In genomic region chr15:76229266-76229665, GRCh38 we compare ENCODE assay signal across 22 cellular contexts.
DNase-seq lines count a peak whose midpoint lies in the region; ATAC-seq and TF ChIP-seq lines count a peak whose summit lies in the region.
"Had no signal": no experiment of that assay in that cellular context is flagged by ENCODE, and none has a peak within 500 bp of the region (broad histone marks: within the 10 kb centered on the region; RNA-seq: fewer than 3 reads in every experiment).

No MANE protein-coding gene starts in this region.

- H2BK15ac ChIP-seq in neuronal stem cell (ENCODE audit: low read length), result no peak overlapping the region

- TF ChIP-seq POLR2A in suprapubic skin (IDR thresholded peaks at IDR 0.05), result no peak

- no peak overlapping the region for H2BK120ac ChIP-seq in neuronal stem cell (ENCODE audit: low read depth, low read length)

- no peak overlapping the region for H3K4me3 ChIP-seq in Panc1 (ENCODE audit: low read depth in 2 of 2, low read length in 2 of 2)
- no peak overlapping the region for H3K4me3 ChIP-seq in neuronal stem cell (ENCODE audit: low read length in 2 of 2)
- no peak overlapping the region for H3K4me3 ChIP-seq in suprapubic skin

- H3K4ac ChIP-seq in neuronal stem cell (ENCODE audit: low read length), result no peak overlapping the region

- ATAC-seq in Right ventricle myocardium inferior (peak; percentile 90), Panc1 (no peak), left cardiac atrium (peak; percentile 63 to 84)

- CTCF ChIA-PET in Panc1 (lab: Charles Lee), result no interaction called here

- no CpG with 5 or more reads among the region's 1 CpG for WGBS in neuronal stem cell (ENCODE audit: extremely low coverage in 2 of 2, insufficient read length in 2 of 2, insufficient replicate concordance in 1 of 2), 2 donors
- WGBS in suprapubic skin, result 0% methylated on average over 1 of the region's 1 CpG

- POLR2A ChIA-PET in Panc1 (lab: Charles Lee), result no interaction called here

- no peak overlapping the region for H2BK12ac ChIP-seq in neuronal stem cell (ENCODE audit: low read length)

- no peak overlapping the region for H2AK5ac ChIP-seq in neuronal stem cell (ENCODE audit: low read depth, low read length)

- H3K4me1 ChIP-seq in Panc1 (ENCODE audit: control insufficient read depth, insufficient read depth, low read length), result no peaks in the 10 kb centered on the region
- peaks cover 0 to under 1% of the 10 kb centered on the region in 2 donors for H3K4me1 ChIP-seq in neuronal stem cell (ENCODE audit: control insufficient read depth in 2 of 2, insufficient read depth in 1 of 2, low read depth in 1 of 2, low read length in 2 of 2)
- peaks cover 4% of the 10 kb centered on the region for H3K4me1 ChIP-seq in suprapubic skin

- DNase-seq in Right ventricle myocardium inferior (ENCODE audit: missing footprints) (no peak), cardiac septum (ENCODE audit: low spot score) (no peak), Panc1 (ENCODE audit: low read depth, low spot score) (no peak), left cardiac atrium (no peak), neuronal stem cell (ENCODE audit: low spot score) (no peak), suprapubic skin (ENCODE audit: low spot score in 2 of 2) (no peak), NCI-H2227 treated with DMSO at 0.1 percent for 48 hours (lab: John Stamatoyannopoulos, UW) (no peak)
- DNase-seq: AML-193; C1 segment of cervical spinal cord; CD8-positive, alpha-beta memory T cell; DMS53; GDM1; GOT3; MM.1S; NCI-H1048; NCI-H1436; NCI-H1930; NCI-H510A treated with DMSO at 0.1 percent for 48 hours; NCI-H748 treated with DMSO at 0.1 percent for 48 hours; NK-92 treated with Interleukin-12 subunit alpha and Interleukin-12 subunit beta, amount 100 ng/mL, for 24 hours; SHP77; SW 1271 had no signal

- H2BK5ac ChIP-seq in neuronal stem cell (ENCODE audit: low read length), result no peak overlapping the region

- no peak overlapping the region for H3K14ac ChIP-seq in neuronal stem cell (ENCODE audit: low read length)

- no peaks in the 10 kb centered on the region for H3K79me1 ChIP-seq in neuronal stem cell (ENCODE audit: low read depth, low read length)

- TSS peak; percentile 64 for BruUV-seq in Panc1 (replicated peaks; lab: Mats Ljungman, UMichigan)

- H3K9me3 ChIP-seq in Panc1 (ENCODE audit: control insufficient read depth, insufficient read depth, low read depth, low read length) (no peaks in the 10 kb centered on the region), neuronal stem cell (replicated peaks in 1 of 2; ENCODE audit: control insufficient read depth in 2 of 2, insufficient read depth in 1 of 2, low read depth in 1 of 2, low read length in 2 of 2) (no peaks in the 10 kb centered on the region), suprapubic skin (no peaks in the 10 kb centered on the region)

- no peak overlapping the region for H3K23ac ChIP-seq in neuronal stem cell (ENCODE audit: low read depth, low read length, poor library complexity)

- in situ Hi-C loops in Panc1 (cut with HindIII; ENCODE audit: low pct_unique_long_range_greater_than_20kb, low sequenced_read_pairs), result no loop called here

- H3K27ac ChIP-seq in Panc1 (ENCODE audit: low read length), result no peak overlapping the region
- no peak overlapping the region for H3K27ac ChIP-seq in neuronal stem cell (replicated peaks; ENCODE audit: low read length)
- no peak overlapping the region for H3K27ac ChIP-seq in suprapubic skin

- H3K18ac ChIP-seq in neuronal stem cell (ENCODE audit: low read length), result no peak overlapping the region

- no peak for TF ChIP-seq EP300 in suprapubic skin (IDR thresholded peaks at IDR 0.05)

- no peak overlapping the region for H2AFZ ChIP-seq in neuronal stem cell (ENCODE audit: low read length)

- H3K4me2 ChIP-seq in neuronal stem cell (ENCODE audit: insufficient read depth, low read length, poor library complexity, severe bottlenecking), result no peak overlapping the region

- intact Hi-C loops in Right ventricle myocardium inferior (cut with DNase I) (no loop called here), cardiac septum (cut with DNase I) (no loop called here), Panc1 (cut with micrococcal nuclease; ENCODE audit: unreplicated experiment) (no loop called here), left cardiac atrium (cut with DNase I) (no loop called here)

- no peaks in the 10 kb centered on the region for H3K27me3 ChIP-seq in Panc1 (ENCODE audit: control insufficient read depth, insufficient read depth, low read length)
- H3K27me3 ChIP-seq in neuronal stem cell (ENCODE audit: control insufficient read depth in 3 of 3, insufficient read depth in 3 of 3, low read depth in 1 of 3, low read length in 3 of 3), result no peaks in the 10 kb centered on the region
- no peaks in the 10 kb centered on the region for H3K27me3 ChIP-seq in suprapubic skin

- TF ChIP-seq CTCF in Panc1 (IDR thresholded peaks at IDR 0.05) (no peak), suprapubic skin (IDR thresholded peaks at IDR 0.05) (no peak)

- no peak overlapping the region for H4K91ac ChIP-seq in neuronal stem cell (ENCODE audit: low read depth, low read length, poor library complexity)

- H4K8ac ChIP-seq in neuronal stem cell (ENCODE audit: low read depth, low read length), result no peak overlapping the region

- H3K36me3 ChIP-seq in Panc1 (ENCODE audit: control insufficient read depth, insufficient read depth, low read length) (peaks cover 6% of the 10 kb centered on the region; the same call in 1 of the 2 replicates), neuronal stem cell (replicated peaks in 1 of 2; ENCODE audit: control insufficient read depth in 2 of 2, insufficient read depth in 2 of 2, low read length in 2 of 2) (peaks cover 3 to 45% of the 10 kb centered on the region in 2 donors), suprapubic skin (peaks cover 29% of the 10 kb centered on the region)

- H3K9ac ChIP-seq in neuronal stem cell (ENCODE audit: low read depth, low read length, poor library complexity), result no peak overlapping the region
